In genomic region chr10:63901228-63901627, GRCh38 we compare ENCODE assay signal across 2 cellular contexts.
TF ChIP-seq lines count a peak whose summit lies in the region.

No MANE protein-coding gene starts in this region.

TF ChIP-seq in SK-N-SH, 30 proteins besides CTCF, POLR2A, EP300 and RAD21 (continued from another document):
- TF ChIP-seq ELF1 (IDR thresholded peaks at IDR 0.05) (no peak), MXI1 (IDR thresholded peaks at IDR 0.05; ENCODE audit: low read depth, low read length) (no peak), MAX (IDR thresholded peaks at IDR 0.05; ENCODE audit: low read depth) (no peak), CHD2 (IDR thresholded peaks at IDR 0.05; ENCODE audit: low read length, partially characterized antibody) (no peak)
- TF ChIP-seq, protein P1, sequence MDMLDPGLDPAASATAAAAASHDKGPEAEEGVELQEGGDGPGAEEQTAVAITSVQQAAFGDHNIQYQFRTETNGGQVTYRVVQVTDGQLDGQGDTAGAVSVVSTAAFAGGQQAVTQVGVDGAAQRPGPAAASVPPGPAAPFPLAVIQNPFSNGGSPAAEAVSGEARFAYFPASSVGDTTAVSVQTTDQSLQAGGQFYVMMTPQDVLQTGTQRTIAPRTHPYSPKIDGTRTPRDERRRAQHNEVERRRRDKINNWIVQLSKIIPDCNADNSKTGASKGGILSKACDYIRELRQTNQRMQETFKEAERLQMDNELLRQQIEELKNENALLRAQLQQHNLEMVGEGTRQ (IDR thresholded peaks at IDR 0.05; ENCODE audit: borderline replicate concordance, low read depth, low read length) = no peak

TF ChIP-seq in GM12878, 131 proteins besides CTCF, POLR2A, EP300 and RAD21 (continued from another document):
- TF ChIP-seq SREBF1 (IDR thresholded peaks at IDR 0.05; ENCODE audit: low read length) = no peak
- no peak for TF ChIP-seq CHD1 (IDR thresholded peaks at IDR 0.05; ENCODE audit: low read depth, low read length)
- TF ChIP-seq CHD4 (IDR thresholded peaks at IDR 0.05) = no peak
- no peak for TF ChIP-seq NFXL1 (IDR thresholded peaks at IDR 0.05; ENCODE audit: borderline replicate concordance)
- TF ChIP-seq KLF5 (IDR thresholded peaks at IDR 0.05; ENCODE audit: partially characterized antibody) = no peak
- no peak for TF ChIP-seq ZBED1 (IDR thresholded peaks at IDR 0.05; ENCODE audit: borderline replicate concordance)
